Comparison of ENCODE assay signal across 8 cellular contexts in the genomic region with DNA sequence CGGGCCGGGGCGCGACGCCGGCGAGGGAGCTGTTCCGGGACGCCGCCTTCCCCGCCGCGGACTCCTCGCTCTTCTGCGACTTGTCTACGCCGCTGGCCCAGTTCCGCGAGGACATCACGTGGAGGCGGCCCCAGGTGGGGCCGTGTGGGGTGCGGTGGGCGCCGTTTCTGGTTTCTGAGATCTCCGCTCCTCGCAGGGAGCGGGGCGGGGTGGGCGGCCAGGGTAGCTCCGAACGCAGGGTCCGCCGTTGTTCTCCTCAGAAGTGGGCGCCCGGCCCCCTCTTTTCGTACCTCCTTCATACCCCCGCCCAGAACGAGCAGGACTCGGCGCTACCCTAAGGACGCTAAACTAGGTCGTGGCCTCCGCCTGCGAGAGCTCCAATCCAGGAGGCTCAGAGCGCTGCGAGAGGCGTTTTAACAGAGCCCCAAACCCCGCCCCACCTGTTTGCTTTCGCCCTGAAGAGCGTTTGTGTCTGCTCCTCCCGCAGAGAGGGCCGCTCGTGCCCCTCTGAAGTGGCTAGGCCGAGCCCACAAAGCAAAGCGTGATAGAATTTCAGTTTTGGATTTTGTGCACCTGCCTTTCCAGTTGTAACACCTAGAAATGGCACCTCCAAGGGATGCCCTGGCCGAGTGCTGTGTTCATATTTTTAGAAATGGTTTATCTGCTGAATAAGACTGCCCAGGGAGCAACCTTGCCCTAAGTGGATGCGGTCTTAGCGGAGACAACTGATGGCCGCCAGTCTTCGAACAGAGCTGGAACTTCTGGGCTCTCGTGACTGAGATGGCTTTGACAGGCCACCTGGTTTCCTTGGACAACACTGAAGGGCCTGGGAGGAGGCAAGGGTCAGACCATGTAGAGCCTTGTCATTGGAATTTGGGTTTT. TPM values are rescaled to one million over a fixed set of nuclear protein-coding genes. Genes with fewer than 3 reads are reported as not detected.
DNase-seq lines count a peak whose midpoint lies in the region; ATAC-seq and TF ChIP-seq lines count a peak whose summit lies in the region.

No MANE protein-coding gene starts in this region.

- peak overlapping the region; percentile 96 for H3K4me3 Mint-ChIP-seq in activated naive CD4-positive, alpha-beta T cell treated with anti-CD3 and anti-CD28 coated beads, Interleukin-2, amount 10 ng/mL, durations not matched to agents 7 days and 5 days

- H3K27me3 Mint-ChIP-seq in activated naive CD4-positive, alpha-beta T cell treated with anti-CD3 and anti-CD28 coated beads, Interleukin-2, amount 10 ng/mL, durations not matched to agents 7 days and 5 days: no peaks in the 10 kb centered on the region

- in situ Hi-C loops in gastrocnemius medialis (cut with MboI; ENCODE audit: low sequenced_read_pairs in 4 of 4): no loop called here

- intact Hi-C loops in left cardiac atrium (cut with DNase I): no loop called here
- intact Hi-C loops in gastrocnemius medialis (cut with DNase I; ENCODE audit: low total_unique reads): loop anchor here (1.0 to 10.0 kb wide), 6 partner anchors 21 to 1048 kb away; partner anchors contain the start of genes ATG4B, DUSP28, NDUFA10 and SNED1

- H3K27me3 ChIP-seq in gastrocnemius medialis: no peaks in the 10 kb centered on the region

- TF ChIP-seq POLR2A in gastrocnemius medialis (IDR thresholded peaks at IDR 0.05): no peak

- peaks cover 50% of the 10 kb centered on the region for H3K4me1 Mint-ChIP-seq in activated naive CD4-positive, alpha-beta T cell treated with anti-CD3 and anti-CD28 coated beads, Interleukin-2, amount 10 ng/mL, durations not matched to agents 7 days and 5 days

- H3K36me3 ChIP-seq in gastrocnemius medialis: peaks cover 0 to 8% of the 10 kb centered on the region in 2 donors

- H3K27ac Mint-ChIP-seq in activated naive CD4-positive, alpha-beta T cell treated with anti-CD3 and anti-CD28 coated beads, Interleukin-2, amount 10 ng/mL, durations not matched to agents 7 days and 5 days: peak overlapping the region; percentile 96

- H3K27ac ChIP-seq in gastrocnemius medialis: peak overlapping the region; percentile 91 to 98 (median 96)

- peak overlapping the region; percentile 74 to 98 (median 92) for H3K4me3 ChIP-seq in gastrocnemius medialis

- CTCF ChIA-PET in activated naive CD4-positive, alpha-beta T cell treated with anti-CD3 and anti-CD28 coated beads, Interleukin-2, amount 10 ng/mL, durations not matched to agents 7 days and 5 days (lab: Charles Lee): interaction anchor here (0.6 to 11.3 kb wide), 8 partner anchors 14 to 253 kb away, joined by 3 to 100 read pairs (median 4); partner anchors contain the start of genes DUSP28 and RNPEPL1

- no peaks in the 10 kb centered on the region for H3K9me3 ChIP-seq in gastrocnemius medialis

- DNase-seq in OCI-M1 (lab: John Stamatoyannopoulos, UW) (peak; percentile 20), left cardiac atrium (peak; percentile 57), gastrocnemius medialis (no peak), medulla oblongata (ENCODE audit: extremely low spot score) (no peak)
- peak; percentile 84 for DNase-seq in activated naive CD4-positive, alpha-beta T cell treated with anti-CD3 and anti-CD28 coated beads, Interleukin-2, amount 10 ng/mL, durations not matched to agents 7 days and 5 days

- no peak for TF ChIP-seq CTCF in gastrocnemius medialis (IDR thresholded peaks at IDR 0.05 in 4 of 5, conservative IDR thresholded peaks at IDR 0.05 in 1 of 5)

- H3K9me3 Mint-ChIP-seq in activated naive CD4-positive, alpha-beta T cell treated with anti-CD3 and anti-CD28 coated beads, Interleukin-2, amount 10 ng/mL, durations not matched to agents 7 days and 5 days: no peaks in the 10 kb centered on the region

- ATAC-seq in GM18498 (IDR thresholded peaks at IDR 0.05; ENCODE audit: unreplicated experiment) (peak; percentile 10), HG03097 (IDR thresholded peaks at IDR 0.05; ENCODE audit: low FRiP score, unreplicated experiment) (peak; percentile 2), left cardiac atrium (peak; percentile 16 to 32), gastrocnemius medialis (peak; percentile 24 to 26), GM18511 (IDR thresholded peaks at IDR 0.05; ENCODE audit: unreplicated experiment) (no peak)

- peaks cover 12% of the 10 kb centered on the region for H3K36me3 Mint-ChIP-seq in activated naive CD4-positive, alpha-beta T cell treated with anti-CD3 and anti-CD28 coated beads, Interleukin-2, amount 10 ng/mL, durations not matched to agents 7 days and 5 days

- H3K4me1 ChIP-seq in gastrocnemius medialis: peaks cover 32 to 35% of the 10 kb centered on the region in 2 donors

RNA-seq across cellular contexts. Expression of gene CAPN10, which starts 0.6 kb away (rescaled TPM):
- total RNA-seq in left cardiac atrium: 10 to 100 TPM; 17.9 to 26.6 TPM
- 10 to 100 TPM in 1 of 4 donors, 1 to 10 TPM in 3; 6.8 to 12.2 (median 7.5) TPM for total RNA-seq in gastrocnemius medialis

RNA-seq across cellular contexts. Expression of gene RNPEPL1, which starts 18.9 kb away (rescaled TPM):
- total RNA-seq in left cardiac atrium (10 to 100 TPM; 47.3 to 67.6 TPM), gastrocnemius medialis (100 to 1,000 TPM in 2 of 4 donors, 10 to 100 TPM in 2; 31.9 to 124 (median 99.6) TPM)

RNA-seq across cellular contexts. Expression of gene DUSP28, which starts 27.0 kb away (rescaled TPM):
- total RNA-seq in left cardiac atrium: 1 to 10 TPM; 8.1 to 8.2 TPM
- 10 to 100 TPM in 3 of 4 donors, 1 to 10 TPM in 1; 7.6 to 18.3 (median 13.2) TPM for total RNA-seq in gastrocnemius medialis

RNA-seq across cellular contexts. Expression of gene ANKMY1, which starts 29.4 kb away (rescaled TPM):
- total RNA-seq in left cardiac atrium: 1 to 10 TPM; 4.9 to 8.1 TPM
- total RNA-seq in gastrocnemius medialis: 1 to 10 TPM; 3.3 to 9.0 (median 5.6) TPM

RNA-seq across cellular contexts. Expression of gene GPR35, which starts 38.1 kb away (rescaled TPM):
- 1 to 10 TPM; 1.1 to 1.3 TPM for total RNA-seq in left cardiac atrium
- 1 to 10 TPM in 1 of 4 donors, under 1 TPM in 3; 0.72 to 1.8 (median 0.87) TPM for total RNA-seq in gastrocnemius medialis

Comparison
In these comparisons a context has a peak if more than half of its experiments do, and no peak if none do; other contexts are left out.
1. DNase-seq: peak in OCI-M1 (single experiment), activated naive CD4-positive, alpha-beta T cell treated with anti-CD3 and anti-CD28 coated beads, Interleukin-2, amount 10 ng/mL, durations not matched to agents 7 days and 5 days (single experiment) and left cardiac atrium (single experiment); none in gastrocnemius medialis (0 of 2) and medulla oblongata (single experiment).